Comparison of ENCODE assay signal across 13 cellular contexts in the genomic region with DNA sequence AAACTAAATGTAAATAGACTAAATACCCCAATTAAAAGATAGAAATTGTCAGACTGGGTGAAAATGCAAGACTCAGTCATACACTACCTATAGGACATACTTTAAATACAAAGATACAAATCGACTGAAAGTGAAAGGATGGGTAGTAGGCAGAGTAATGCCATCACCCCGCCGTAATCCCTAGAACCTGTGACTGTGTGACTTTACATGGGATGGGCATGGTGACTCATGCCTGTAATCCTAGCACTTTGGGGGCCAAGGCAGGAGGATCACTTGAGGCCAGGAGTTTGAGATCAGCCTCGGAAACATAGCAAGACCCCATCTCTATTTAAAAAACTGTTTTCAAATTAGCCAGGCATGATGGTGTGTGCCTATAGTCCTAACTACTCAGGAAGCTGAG. TPM values are rescaled to one million over a fixed set of nuclear protein-coding genes. Genes with fewer than 3 reads are reported as not detected.
DNase-seq lines count a peak whose midpoint lies in the region; ATAC-seq and TF ChIP-seq lines count a peak whose summit lies in the region.
"Had no signal": no experiment of that assay in that cellular context is flagged by ENCODE, and none has a peak within 500 bp of the region (broad histone marks: within the 10 kb centered on the region; RNA-seq: fewer than 3 reads in every experiment).

No MANE protein-coding gene starts in this region.

- H3K9me3 Mint-ChIP-seq in activated CD4-positive, alpha-beta T cell treated with anti-CD3 and anti-CD28 coated beads for 36 hours (ENCODE audit: low read depth), result no peaks in the 10 kb centered on the region
- no peaks in the 10 kb centered on the region for H3K9me3 Mint-ChIP-seq in T-helper 2 cell treated with Interferon-gamma antibody and Interleukin-4, amounts not matched to agents 5 μg/mL and 100 μg/mL, for 36 hours
- no peaks in the 10 kb centered on the region for H3K9me3 Mint-ChIP-seq in activated naive CD8-positive, alpha-beta T cell (ENCODE audit: low read depth)
- H3K9me3 Mint-ChIP-seq in Calu3 (ENCODE audit: low read depth, unreplicated experiment), result no peaks in the 10 kb centered on the region

- POLR2A ChIA-PET in activated CD4-positive, alpha-beta T cell treated with anti-CD3 and anti-CD28 coated beads for 36 hours (lab: Charles Lee), result no interaction called here

- CTCF ChIA-PET in activated CD4-positive, alpha-beta T cell treated with anti-CD3 and anti-CD28 coated beads for 36 hours (lab: Charles Lee), result interaction anchor here (1.0 to 17.2 kb wide), 8 partner anchors 10 to 80 kb away, joined by 3 to 231 read pairs (median 7); no protein-coding TSS in a partner anchor
- CTCF ChIA-PET in Calu3 (lab: Charles Lee), result no interaction called here

- H3K27ac Mint-ChIP-seq in activated CD4-positive, alpha-beta T cell treated with anti-CD3 and anti-CD28 coated beads for 36 hours, result peak overlapping the region; percentile 99
- H3K27ac Mint-ChIP-seq in T-helper 2 cell treated with Interferon-gamma antibody and Interleukin-4, amounts not matched to agents 5 μg/mL and 100 μg/mL, for 36 hours, result peak overlapping the region; percentile 99
- peak overlapping the region; percentile 100 for H3K27ac Mint-ChIP-seq in activated naive CD8-positive, alpha-beta T cell
- H3K27ac Mint-ChIP-seq in Calu3 (ENCODE audit: unreplicated experiment), result no peak overlapping the region

- H3K4me3 Mint-ChIP-seq in activated CD4-positive, alpha-beta T cell treated with anti-CD3 and anti-CD28 coated beads for 36 hours, result peak overlapping the region; percentile 65
- peak overlapping the region; percentile 95 for H3K4me3 Mint-ChIP-seq in T-helper 2 cell treated with Interferon-gamma antibody and Interleukin-4, amounts not matched to agents 5 μg/mL and 100 μg/mL, for 36 hours
- peak overlapping the region; percentile 61 for H3K4me3 Mint-ChIP-seq in activated naive CD8-positive, alpha-beta T cell
- H3K4me3 Mint-ChIP-seq in Calu3 (ENCODE audit: low read depth, unreplicated experiment), result no peak overlapping the region

- BruUV-seq in Calu3 (replicated peaks; lab: Mats Ljungman, UMichigan), result no TSS peak

- intact Hi-C loops in activated CD4-positive, alpha-beta T cell treated with anti-CD3 and anti-CD28 coated beads for 36 hours (cut with DNase I, micrococcal nuclease), result loop anchor here (10.0 kb wide), 3 partner anchors 578 to 1898 kb away; partner anchors contain the start of genes CCNK (in 1 of the 2) and SETD3 (in 1 of the 2)
- intact Hi-C loops in Calu3 (cut with micrococcal nuclease; ENCODE audit: unreplicated experiment), result no loop called here

- peaks cover 76% of the 10 kb centered on the region for H3K4me1 Mint-ChIP-seq in activated CD4-positive, alpha-beta T cell treated with anti-CD3 and anti-CD28 coated beads for 36 hours
- peaks cover 65% of the 10 kb centered on the region for H3K4me1 Mint-ChIP-seq in T-helper 2 cell treated with Interferon-gamma antibody and Interleukin-4, amounts not matched to agents 5 μg/mL and 100 μg/mL, for 36 hours (ENCODE audit: low read depth)
- H3K4me1 Mint-ChIP-seq in activated naive CD8-positive, alpha-beta T cell (ENCODE audit: low read depth), result peaks cover 91% of the 10 kb centered on the region
- peaks cover 14% of the 10 kb centered on the region for H3K4me1 Mint-ChIP-seq in Calu3 (ENCODE audit: low read depth, unreplicated experiment)

- ATAC-seq in activated CD4-positive, alpha-beta T cell treated with anti-CD3 and anti-CD28 coated beads for 36 hours, result peak; percentile 37
- ATAC-seq in GM21619 (IDR thresholded peaks at IDR 0.05; ENCODE audit: unreplicated experiment), result no peak
- ATAC-seq: esophagus mucosa, HepG2 had no signal

- peak; percentile 75 for DNase-seq in activated CD4-positive, alpha-beta T cell treated with anti-CD3 and anti-CD28 coated beads for 36 hours
- DNase-seq in activated CD4-positive, alpha-beta T cell treated with anti-CD3 and anti-CD28 coated beads for 1 hour, result no peak
- DNase-seq in T-helper 2 cell treated with Interferon-gamma antibody and Interleukin-4, amounts not matched to agents 5 μg/mL and 100 μg/mL, for 36 hours (ENCODE audit: low spot score), result peak; percentile 68
- DNase-seq in stimulated activated CD8-positive, alpha-beta memory T cell treated with anti-CD3 and anti-CD28 coated beads, Interleukin-4, amount 100 ng/mL, for 48 hours, result peak; percentile 58
- no peak for DNase-seq in NCI-H2171 (lab: John Stamatoyannopoulos, UW)
- DNase-seq in Calu3, result no peak
- DNase-seq: NCI-H1105, Right ventricle myocardium superior, upper lobe of left lung had no signal

- TF ChIP-seq CTCF in Calu3 (IDR thresholded peaks at IDR 0.05; ENCODE audit: unreplicated experiment), result no peak

- H3K27me3 Mint-ChIP-seq in activated CD4-positive, alpha-beta T cell treated with anti-CD3 and anti-CD28 coated beads for 36 hours, result no peaks in the 10 kb centered on the region
- no peaks in the 10 kb centered on the region for H3K27me3 Mint-ChIP-seq in T-helper 2 cell treated with Interferon-gamma antibody and Interleukin-4, amounts not matched to agents 5 μg/mL and 100 μg/mL, for 36 hours (ENCODE audit: low read depth)
- no peaks in the 10 kb centered on the region for H3K27me3 Mint-ChIP-seq in activated naive CD8-positive, alpha-beta T cell
- H3K27me3 Mint-ChIP-seq in Calu3 (ENCODE audit: unreplicated experiment), result no peaks in the 10 kb centered on the region

- H3K36me3 Mint-ChIP-seq in activated CD4-positive, alpha-beta T cell treated with anti-CD3 and anti-CD28 coated beads for 36 hours (ENCODE audit: low read depth), result peaks cover 21% of the 10 kb centered on the region
- peaks cover 28% of the 10 kb centered on the region for H3K36me3 Mint-ChIP-seq in T-helper 2 cell treated with Interferon-gamma antibody and Interleukin-4, amounts not matched to agents 5 μg/mL and 100 μg/mL, for 36 hours (ENCODE audit: low read depth)
- no peaks in the 10 kb centered on the region for H3K36me3 Mint-ChIP-seq in activated naive CD8-positive, alpha-beta T cell
- H3K36me3 Mint-ChIP-seq in Calu3 (ENCODE audit: insufficient read depth, unreplicated experiment), result peaks cover 5% of the 10 kb centered on the region

RNA-seq across cellular contexts. Expression of gene EVL, which starts 2.6 kb away (rescaled TPM):
- 100 to 1,000 TPM; 249 to 378 TPM for total RNA-seq in activated CD4-positive, alpha-beta T cell treated with anti-CD3 and anti-CD28 coated beads for 36 hours
- 24.7 and 33.5 TPM in 2 replicates for total RNA-seq in Calu3 (2022)

Comparison
In these comparisons a context has a peak if more than half of its experiments do, and no peak if none do; other contexts are left out.
1. DNase-seq: peak in activated CD4-positive, alpha-beta T cell treated with anti-CD3 and anti-CD28 coated beads for 36 hours (single experiment), T-helper 2 cell treated with Interferon-gamma antibody and Interleukin-4, amounts not matched to agents 5 μg/mL and 100 μg/mL, for 36 hours (single experiment) and stimulated activated CD8-positive, alpha-beta memory T cell treated with anti-CD3 and anti-CD28 coated beads, Interleukin-4, amount 100 ng/mL, for 48 hours (single experiment); none in activated CD4-positive, alpha-beta T cell treated with anti-CD3 and anti-CD28 coated beads for 1 hour (single experiment), NCI-H2171 (single experiment) and Calu3 (single experiment).